9 cellular contexts compared by ENCODE assay signal in the genomic region with DNA sequence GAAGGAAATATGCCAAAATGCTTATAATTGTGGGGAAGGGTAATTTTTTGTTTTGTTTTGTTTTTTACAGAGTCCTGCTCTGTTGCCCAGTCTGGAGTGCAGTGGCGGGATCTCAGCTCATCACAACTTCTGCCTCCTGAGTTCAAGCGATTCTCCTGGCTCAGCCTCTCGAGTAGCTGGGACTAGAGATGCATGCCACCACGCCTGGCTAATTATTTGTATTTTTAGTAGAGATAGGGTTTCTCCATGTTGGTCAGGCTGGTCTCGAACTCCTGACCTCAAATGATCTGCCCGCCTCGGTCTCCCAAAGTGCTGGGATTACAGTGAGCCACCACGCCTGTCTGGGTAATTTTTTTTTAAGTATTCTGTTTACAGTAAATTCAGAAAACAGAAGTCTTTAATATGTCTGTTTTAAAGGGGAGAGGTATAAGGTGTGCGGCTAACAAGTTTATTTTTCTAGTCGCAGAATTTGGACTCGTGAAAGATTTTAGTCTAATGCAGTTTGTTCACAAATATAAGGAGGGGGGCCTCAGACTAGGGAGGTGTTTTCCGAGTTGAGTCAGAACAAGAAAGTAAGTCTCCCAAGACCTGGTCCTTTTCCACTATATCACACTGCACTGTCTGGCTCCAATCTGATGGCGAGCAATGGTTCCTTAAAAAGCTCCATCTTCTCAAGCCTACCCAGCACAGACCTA. TPM values are rescaled to one million over a fixed set of nuclear protein-coding genes. Genes with fewer than 3 reads are reported as not detected.
DNase-seq lines count a peak whose midpoint lies in the region; ATAC-seq, FAIRE-seq and TF ChIP-seq lines count a peak whose summit lies in the region.
"Had no signal": no experiment of that assay in that cellular context is flagged by ENCODE, and none has a peak within 500 bp of the region (broad histone marks: within the 10 kb centered on the region; RNA-seq: fewer than 3 reads in every experiment).

No MANE protein-coding gene starts in this region.

- no peaks in the 10 kb centered on the region for H3K36me3 ChIP-seq in bronchial epithelial cell (ENCODE audit: control insufficient read depth, insufficient read depth, low read length)
- peaks cover 32% of the 10 kb centered on the region for H3K36me3 ChIP-seq in neutrophil

- H3K4me3 ChIP-seq in bronchial epithelial cell (ENCODE audit: low read depth, low read length) (peak overlapping the region; percentile 62), neutrophil (ENCODE audit: low read depth in 1 of 2, low read length in 1 of 2) (peak overlapping the region; percentile 78 to 97)

- H3K9me3 ChIP-seq in neutrophil: no peaks in the 10 kb centered on the region

- ATAC-seq in HG03378 (IDR thresholded peaks at IDR 0.05; ENCODE audit: unreplicated experiment) (peak; percentile 37), HG02852 (IDR thresholded peaks at IDR 0.05; ENCODE audit: unreplicated experiment) (no peak)

- no peak for FAIRE-seq in bronchial epithelial cell (lab: Jason Lieb, UNC)
- FAIRE-seq: frontal cortex had no signal

- H3K4me1 ChIP-seq in neutrophil (ENCODE audit: control insufficient read depth in 1 of 2, insufficient read depth in 1 of 2, low read depth in 1 of 2, low read length in 1 of 2): peaks cover 59 to 62% of the 10 kb centered on the region in 2 experiments

- H3K27ac ChIP-seq in neutrophil: peak overlapping the region; percentile 96

- TF ChIP-seq CTCF in GM10266 (IDR thresholded peaks at IDR 0.05; ENCODE audit: control insufficient read depth, insufficient read depth, low read depth, missing control alignments) (no peak), bronchial epithelial cell (IDR thresholded peaks at IDR 0.05; ENCODE audit: insufficient read depth, low read length, severe bottlenecking) (no peak), neutrophil (IDR thresholded peaks at IDR 0.05) (no peak)

- no peaks in the 10 kb centered on the region for H3K27me3 ChIP-seq in bronchial epithelial cell (ENCODE audit: control insufficient read depth, insufficient read depth, low read length)
- no peaks in the 10 kb centered on the region for H3K27me3 ChIP-seq in neutrophil

- DNase-seq in GM10266 (ENCODE audit: extremely low spot score) (peak; percentile 66), bronchial epithelial cell (ENCODE audit: low read depth) (no peak), iPS-NIHi11 (ENCODE audit: low spot score) (no peak), NCI-H146 (lab: John Stamatoyannopoulos, UW) (no peak), LoVo (ENCODE audit: low spot score) (no peak)

RNA-seq across cellular contexts. Expression of a gene that starts 1.5 kb away (rescaled TPM):
- total RNA-seq in bronchial epithelial cell: 60.3 and 97.9 TPM in 2 replicates
